Comparison of ENCODE assay signal across 1 cellular context in the genomic region with DNA sequence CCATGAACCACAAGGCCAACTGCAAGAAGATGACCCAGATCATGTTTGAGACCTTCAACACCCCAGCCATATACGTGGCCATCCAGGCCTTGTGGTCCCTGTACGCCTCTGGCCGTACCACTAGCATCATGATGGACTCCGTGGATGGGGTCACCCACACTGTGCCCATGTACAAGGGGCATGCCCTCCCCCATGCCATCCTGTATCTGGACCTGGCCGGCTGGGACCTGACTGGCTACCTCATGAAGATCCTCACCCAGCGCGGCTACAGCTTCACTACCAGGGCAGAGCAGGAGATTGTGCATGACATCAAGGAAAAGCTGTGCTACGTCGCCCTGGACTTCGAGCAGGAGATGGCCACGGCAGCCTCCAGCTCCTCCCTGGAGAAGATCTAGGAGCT.
TF ChIP-seq lines count a peak whose summit lies in the region.

No MANE protein-coding gene starts in this region.

TF ChIP-seq in H1, 55 proteins besides CTCF, POLR2A, EP300 and RAD21:
- TF ChIP-seq, protein P1, sequence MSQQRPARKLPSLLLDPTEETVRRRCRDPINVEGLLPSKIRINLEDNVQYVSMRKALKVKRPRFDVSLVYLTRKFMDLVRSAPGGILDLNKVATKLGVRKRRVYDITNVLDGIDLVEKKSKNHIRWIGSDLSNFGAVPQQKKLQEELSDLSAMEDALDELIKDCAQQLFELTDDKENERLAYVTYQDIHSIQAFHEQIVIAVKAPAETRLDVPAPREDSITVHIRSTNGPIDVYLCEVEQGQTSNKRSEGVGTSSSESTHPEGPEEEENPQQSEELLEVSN (IDR thresholded peaks at IDR 0.05) = no peak
- TF ChIP-seq GABPA (IDR thresholded peaks at IDR 0.05; ENCODE audit: borderline replicate concordance, insufficient read depth, low read length) (no peak), YY1 (IDR thresholded peaks at IDR 0.05; ENCODE audit: low read depth, low read length) (no peak), KDM5A (IDR thresholded peaks at IDR 0.05; ENCODE audit: low read length) (no peak), JUND (IDR thresholded peaks at IDR 0.05; ENCODE audit: low read length) (no peak), SRF (IDR thresholded peaks at IDR 0.05; ENCODE audit: low read depth, low read length) (no peak), CREB1 (IDR thresholded peaks at IDR 0.05) (no peak), PHF8 (conservative IDR thresholded peaks at IDR 0.05; ENCODE audit: low read depth, low read length) (no peak), CBX5 (IDR thresholded peaks at IDR 0.05; ENCODE audit: low read depth, low read length) (no peak), ASH2L (IDR thresholded peaks at IDR 0.05; ENCODE audit: low read length) (no peak), BACH1 (IDR thresholded peaks at IDR 0.05; ENCODE audit: low read length) (no peak), EGR1 (IDR thresholded peaks at IDR 0.05; ENCODE audit: borderline replicate concordance, low read depth, low read length) (no peak), NRF1 (IDR thresholded peaks at IDR 0.05; ENCODE audit: low read depth, low read length) (no peak), JUN (IDR thresholded peaks at IDR 0.05; ENCODE audit: low read depth, low read length) (no peak), BRCA1 (IDR thresholded peaks at IDR 0.05; ENCODE audit: low read depth, low read length) (no peak), TEAD4 (IDR thresholded peaks at IDR 0.05; ENCODE audit: low read depth, low read length) (no peak), CBX8 (IDR thresholded peaks at IDR 0.05; ENCODE audit: borderline replicate concordance, low read depth, low read length) (no peak)
- TF ChIP-seq, protein P2, sequence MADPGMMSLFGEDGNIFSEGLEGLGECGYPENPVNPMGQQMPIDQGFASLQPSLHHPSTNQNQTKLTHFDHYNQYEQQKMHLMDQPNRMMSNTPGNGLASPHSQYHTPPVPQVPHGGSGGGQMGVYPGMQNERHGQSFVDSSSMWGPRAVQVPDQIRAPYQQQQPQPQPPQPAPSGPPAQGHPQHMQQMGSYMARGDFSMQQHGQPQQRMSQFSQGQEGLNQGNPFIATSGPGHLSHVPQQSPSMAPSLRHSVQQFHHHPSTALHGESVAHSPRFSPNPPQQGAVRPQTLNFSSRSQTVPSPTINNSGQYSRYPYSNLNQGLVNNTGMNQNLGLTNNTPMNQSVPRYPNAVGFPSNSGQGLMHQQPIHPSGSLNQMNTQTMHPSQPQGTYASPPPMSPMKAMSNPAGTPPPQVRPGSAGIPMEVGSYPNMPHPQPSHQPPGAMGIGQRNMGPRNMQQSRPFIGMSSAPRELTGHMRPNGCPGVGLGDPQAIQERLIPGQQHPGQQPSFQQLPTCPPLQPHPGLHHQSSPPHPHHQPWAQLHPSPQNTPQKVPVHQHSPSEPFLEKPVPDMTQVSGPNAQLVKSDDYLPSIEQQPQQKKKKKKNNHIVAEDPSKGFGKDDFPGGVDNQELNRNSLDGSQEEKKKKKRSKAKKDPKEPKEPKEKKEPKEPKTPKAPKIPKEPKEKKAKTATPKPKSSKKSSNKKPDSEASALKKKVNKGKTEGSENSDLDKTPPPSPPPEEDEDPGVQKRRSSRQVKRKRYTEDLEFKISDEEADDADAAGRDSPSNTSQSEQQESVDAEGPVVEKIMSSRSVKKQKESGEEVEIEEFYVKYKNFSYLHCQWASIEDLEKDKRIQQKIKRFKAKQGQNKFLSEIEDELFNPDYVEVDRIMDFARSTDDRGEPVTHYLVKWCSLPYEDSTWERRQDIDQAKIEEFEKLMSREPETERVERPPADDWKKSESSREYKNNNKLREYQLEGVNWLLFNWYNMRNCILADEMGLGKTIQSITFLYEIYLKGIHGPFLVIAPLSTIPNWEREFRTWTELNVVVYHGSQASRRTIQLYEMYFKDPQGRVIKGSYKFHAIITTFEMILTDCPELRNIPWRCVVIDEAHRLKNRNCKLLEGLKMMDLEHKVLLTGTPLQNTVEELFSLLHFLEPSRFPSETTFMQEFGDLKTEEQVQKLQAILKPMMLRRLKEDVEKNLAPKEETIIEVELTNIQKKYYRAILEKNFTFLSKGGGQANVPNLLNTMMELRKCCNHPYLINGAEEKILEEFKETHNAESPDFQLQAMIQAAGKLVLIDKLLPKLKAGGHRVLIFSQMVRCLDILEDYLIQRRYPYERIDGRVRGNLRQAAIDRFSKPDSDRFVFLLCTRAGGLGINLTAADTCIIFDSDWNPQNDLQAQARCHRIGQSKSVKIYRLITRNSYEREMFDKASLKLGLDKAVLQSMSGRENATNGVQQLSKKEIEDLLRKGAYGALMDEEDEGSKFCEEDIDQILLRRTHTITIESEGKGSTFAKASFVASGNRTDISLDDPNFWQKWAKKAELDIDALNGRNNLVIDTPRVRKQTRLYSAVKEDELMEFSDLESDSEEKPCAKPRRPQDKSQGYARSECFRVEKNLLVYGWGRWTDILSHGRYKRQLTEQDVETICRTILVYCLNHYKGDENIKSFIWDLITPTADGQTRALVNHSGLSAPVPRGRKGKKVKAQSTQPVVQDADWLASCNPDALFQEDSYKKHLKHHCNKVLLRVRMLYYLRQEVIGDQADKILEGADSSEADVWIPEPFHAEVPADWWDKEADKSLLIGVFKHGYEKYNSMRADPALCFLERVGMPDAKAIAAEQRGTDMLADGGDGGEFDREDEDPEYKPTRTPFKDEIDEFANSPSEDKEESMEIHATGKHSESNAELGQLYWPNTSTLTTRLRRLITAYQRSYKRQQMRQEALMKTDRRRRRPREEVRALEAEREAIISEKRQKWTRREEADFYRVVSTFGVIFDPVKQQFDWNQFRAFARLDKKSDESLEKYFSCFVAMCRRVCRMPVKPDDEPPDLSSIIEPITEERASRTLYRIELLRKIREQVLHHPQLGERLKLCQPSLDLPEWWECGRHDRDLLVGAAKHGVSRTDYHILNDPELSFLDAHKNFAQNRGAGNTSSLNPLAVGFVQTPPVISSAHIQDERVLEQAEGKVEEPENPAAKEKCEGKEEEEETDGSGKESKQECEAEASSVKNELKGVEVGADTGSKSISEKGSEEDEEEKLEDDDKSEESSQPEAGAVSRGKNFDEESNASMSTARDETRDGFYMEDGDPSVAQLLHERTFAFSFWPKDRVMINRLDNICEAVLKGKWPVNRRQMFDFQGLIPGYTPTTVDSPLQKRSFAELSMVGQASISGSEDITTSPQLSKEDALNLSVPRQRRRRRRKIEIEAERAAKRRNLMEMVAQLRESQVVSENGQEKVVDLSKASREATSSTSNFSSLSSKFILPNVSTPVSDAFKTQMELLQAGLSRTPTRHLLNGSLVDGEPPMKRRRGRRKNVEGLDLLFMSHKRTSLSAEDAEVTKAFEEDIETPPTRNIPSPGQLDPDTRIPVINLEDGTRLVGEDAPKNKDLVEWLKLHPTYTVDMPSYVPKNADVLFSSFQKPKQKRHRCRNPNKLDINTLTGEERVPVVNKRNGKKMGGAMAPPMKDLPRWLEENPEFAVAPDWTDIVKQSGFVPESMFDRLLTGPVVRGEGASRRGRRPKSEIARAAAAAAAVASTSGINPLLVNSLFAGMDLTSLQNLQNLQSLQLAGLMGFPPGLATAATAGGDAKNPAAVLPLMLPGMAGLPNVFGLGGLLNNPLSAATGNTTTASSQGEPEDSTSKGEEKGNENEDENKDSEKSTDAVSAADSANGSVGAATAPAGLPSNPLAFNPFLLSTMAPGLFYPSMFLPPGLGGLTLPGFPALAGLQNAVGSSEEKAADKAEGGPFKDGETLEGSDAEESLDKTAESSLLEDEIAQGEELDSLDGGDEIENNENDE (IDR thresholded peaks at IDR 0.05; ENCODE audit: insufficient replicate concordance, low read length) = no peak
- TF ChIP-seq, protein P3, sequence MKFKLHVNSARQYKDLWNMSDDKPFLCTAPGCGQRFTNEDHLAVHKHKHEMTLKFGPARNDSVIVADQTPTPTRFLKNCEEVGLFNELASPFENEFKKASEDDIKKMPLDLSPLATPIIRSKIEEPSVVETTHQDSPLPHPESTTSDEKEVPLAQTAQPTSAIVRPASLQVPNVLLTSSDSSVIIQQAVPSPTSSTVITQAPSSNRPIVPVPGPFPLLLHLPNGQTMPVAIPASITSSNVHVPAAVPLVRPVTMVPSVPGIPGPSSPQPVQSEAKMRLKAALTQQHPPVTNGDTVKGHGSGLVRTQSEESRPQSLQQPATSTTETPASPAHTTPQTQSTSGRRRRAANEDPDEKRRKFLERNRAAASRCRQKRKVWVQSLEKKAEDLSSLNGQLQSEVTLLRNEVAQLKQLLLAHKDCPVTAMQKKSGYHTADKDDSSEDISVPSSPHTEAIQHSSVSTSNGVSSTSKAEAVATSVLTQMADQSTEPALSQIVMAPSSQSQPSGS (IDR thresholded peaks at IDR 0.05; ENCODE audit: low read length) = no peak
- TF ChIP-seq, protein P4, sequence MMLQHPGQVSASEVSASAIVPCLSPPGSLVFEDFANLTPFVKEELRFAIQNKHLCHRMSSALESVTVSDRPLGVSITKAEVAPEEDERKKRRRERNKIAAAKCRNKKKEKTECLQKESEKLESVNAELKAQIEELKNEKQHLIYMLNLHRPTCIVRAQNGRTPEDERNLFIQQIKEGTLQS (IDR thresholded peaks at IDR 0.05; ENCODE audit: insufficient read depth, low read depth, low read length) = no peak
